In genomic region chr19:13044160-13044853, GRCh38 we compare ENCODE assay signal across 12 cellular contexts. TPM values are rescaled to one million over a fixed set of nuclear protein-coding genes. Genes with fewer than 3 reads are reported as not detected.
A peak's percentile ranks its signal among the peaks of the same experiment; 100 is the strongest.
DNase-seq lines count a peak whose midpoint lies in the region; ATAC-seq lines count a peak whose summit lies in the region.
"Had no signal": no experiment of that assay in that cellular context is flagged by ENCODE, and none has a peak within 500 bp of the region (broad histone marks: within the 10 kb centered on the region; RNA-seq: fewer than 3 reads in every experiment).

No MANE protein-coding gene starts in this region.

- H3K27ac Mint-ChIP-seq in immature natural killer cell = peak overlapping the region; percentile 96 to 99 (median 98)
- H3K27ac Mint-ChIP-seq in stimulated activated naive CD8-positive, alpha-beta T cell treated with anti-CD3 and anti-CD28 coated beads, Interleukin-15, amount 100 ng/mL, for 72 hours = peak overlapping the region; percentile 17 to 86

- H3K4me3 Mint-ChIP-seq in immature natural killer cell = peak overlapping the region; percentile 36 to 80 (median 77)
- peak overlapping the region; percentile 12 to 29 for H3K4me3 Mint-ChIP-seq in stimulated activated naive CD8-positive, alpha-beta T cell treated with anti-CD3 and anti-CD28 coated beads, Interleukin-15, amount 100 ng/mL, for 72 hours

- peak; percentile 64 for DNase-seq in NK-92 treated with Interleukin-12 subunit alpha and Interleukin-12 subunit beta, amount 100 ng/mL, for 24 hours (lab: John Stamatoyannopoulos, UW)
- DNase-seq in NK-92 (lab: John Stamatoyannopoulos, UW; ENCODE audit: unreplicated experiment) (no peak), activated gamma-delta T cell (lab: John Stamatoyannopoulos, UW) (peak; percentile 19), immature natural killer cell (peak; percentile 96 to 97 (median 97)), NCI-H2029 (lab: John Stamatoyannopoulos, UW) (no peak)
- peak; percentile 20 to 38 for DNase-seq in stimulated activated naive CD8-positive, alpha-beta T cell treated with anti-CD3 and anti-CD28 coated beads, Interleukin-15, amount 100 ng/mL, for 72 hours
- DNase-seq: left cardiac atrium; NCI-H1048; stimulated activated CD4-positive, alpha-beta T cell treated with anti-CD3 and anti-CD28 coated beads, Interleukin-15, amount 100 ng/mL, for 24 hours had no signal

- no peaks in the 10 kb centered on the region for H3K9me3 Mint-ChIP-seq in immature natural killer cell
- H3K9me3 Mint-ChIP-seq in stimulated activated naive CD8-positive, alpha-beta T cell treated with anti-CD3 and anti-CD28 coated beads, Interleukin-15, amount 100 ng/mL, for 72 hours = no peaks in the 10 kb centered on the region

- H3K4me1 Mint-ChIP-seq in immature natural killer cell = peaks cover 49 to 57% of the 10 kb centered on the region in 2 donors
- peaks cover 31% of the 10 kb centered on the region for H3K4me1 Mint-ChIP-seq in stimulated activated naive CD8-positive, alpha-beta T cell treated with anti-CD3 and anti-CD28 coated beads, Interleukin-15, amount 100 ng/mL, for 72 hours

- H3K27me3 Mint-ChIP-seq in immature natural killer cell (ENCODE audit: low read depth in 3 of 3) = peaks cover 9 to 18% (median 15%) of the 10 kb centered on the region in 3 donors
- H3K27me3 Mint-ChIP-seq in stimulated activated naive CD8-positive, alpha-beta T cell treated with anti-CD3 and anti-CD28 coated beads, Interleukin-15, amount 100 ng/mL, for 72 hours = no peaks in the 10 kb centered on the region

- H3K36me3 Mint-ChIP-seq in immature natural killer cell = no peaks in the 10 kb centered on the region

- ATAC-seq in stimulated activated naive CD8-positive, alpha-beta T cell treated with anti-CD3 and anti-CD28 coated beads, Interleukin-15, amount 100 ng/mL, for 72 hours = peak; percentile 86
- ATAC-seq in GM21528 (IDR thresholded peaks at IDR 0.05; ENCODE audit: low FRiP score, unreplicated experiment) = no peak
- no peak for ATAC-seq in HG03520 (IDR thresholded peaks at IDR 0.05; ENCODE audit: unreplicated experiment)

RNA-seq across cellular contexts. Expression of gene NFIX, which starts 49.0 kb away (rescaled TPM):
- under 1 TPM in 1 of 3 donors, not detected in 2; 0.49 TPM for polyA plus RNA-seq in immature natural killer cell
- polyA plus RNA-seq: cardiac muscle cell had no signal

RNA-seq across cellular contexts. Expression of gene LYL1, which starts 58.4 kb away (rescaled TPM):
- 1 to 10 TPM; 1.1 to 2.2 (median 2.1) TPM for polyA plus RNA-seq in immature natural killer cell

Comparison
In these comparisons a context has a peak if more than half of its experiments do, and no peak if none do; other contexts are left out.
1. DNase-seq: peak in NK-92 treated with Interleukin-12 subunit alpha and Interleukin-12 subunit beta, amount 100 ng/mL, for 24 hours (single experiment), activated gamma-delta T cell (single experiment), immature natural killer cell (3 of 3) and stimulated activated naive CD8-positive, alpha-beta T cell treated with anti-CD3 and anti-CD28 coated beads, Interleukin-15, amount 100 ng/mL, for 72 hours (2 of 2); none in NK-92 (single experiment) and NCI-H2029 (single experiment).